Comparison of ENCODE assay signal across 7 cellular contexts in genomic region chr1:18923721-18924610, GRCh38. TPM values are rescaled to one million over a fixed set of nuclear protein-coding genes. Genes with fewer than 3 reads are reported as not detected.
DNase-seq lines count a peak whose midpoint lies in the region; ATAC-seq and TF ChIP-seq lines count a peak whose summit lies in the region.

No MANE protein-coding gene starts in this region.

- H4K20me1 ChIP-seq in SK-N-SH (ENCODE audit: insufficient read depth): no peaks in the 10 kb centered on the region

- peaks cover 4% of the 10 kb centered on the region for H3F3A ChIP-seq in SK-N-SH (replicated peaks; ENCODE audit: insufficient read depth)

- no peaks in the 10 kb centered on the region for H3K9me3 ChIP-seq in SK-N-SH

- POLR2A ChIA-PET in SK-N-SH (lab: Yijun Ruan, JAX): interaction anchor here (1.1 to 1.5 kb wide), 2 partner anchors 21 to 32 kb away, joined by 4 to 6 read pairs; partner anchors contain the start of genes ALDH4A1 and IFFO2

- peaks cover 42% of the 10 kb centered on the region for H3K79me2 ChIP-seq in SK-N-SH (ENCODE audit: insufficient read depth)

- TF ChIP-seq EP300 in SK-N-SH (IDR thresholded peaks at IDR 0.05; ENCODE audit: borderline replicate concordance in 1 of 2, low read depth in 1 of 2, low read length in 1 of 2): no peak

- DNase-seq in HFFc6: no peak
- peak; percentile 90 for DNase-seq in SK-N-SH
- DNase-seq in fibroblast of villous mesenchyme (ENCODE audit: low read depth): peak; percentile 66
- DNase-seq in stimulated activated effector memory CD8-positive, alpha-beta T cell treated with anti-CD3 and anti-CD28 coated beads, Interleukin-12 subunit alpha, Interleukin-12 subunit beta, amount 100 ng/mL, for 72 hours (ENCODE audit: low spot score in 2 of 2): no peak
- no peak for DNase-seq in GM19240 (ENCODE audit: insufficient read length, low spot score)
- no peak for DNase-seq in RPMI8226

- no peak overlapping the region for H3K9ac ChIP-seq in SK-N-SH

- H3K27ac ChIP-seq in SK-N-SH (ENCODE audit: low read depth in 2 of 2, low read length in 1 of 2): peak overlapping the region; percentile 82 to 88

- no peaks in the 10 kb centered on the region for H3K9me2 ChIP-seq in SK-N-SH

- WGBS in SK-N-SH (ENCODE audit: low lambda C conversion rate): 25% methylated on average over 9 of the region's 21 CpGs

- H3K4me1 ChIP-seq in SK-N-SH (ENCODE audit: control insufficient read depth in 1 of 2, insufficient read depth in 2 of 2, low read depth in 1 of 2, low read length in 1 of 2): peaks cover 46 to 53% of the 10 kb centered on the region in 2 experiments; a peak in 3 of 4 replicates

- 0 out of 2 replicates have a peak overlapping the region, but pooled peaks have one; percentile 42 for H2AFZ ChIP-seq in SK-N-SH (ENCODE audit: low read depth)

- H3K9me3 Mint-ChIP-seq in HFFc6: peaks cover 4% of the 10 kb centered on the region; the same call in 1 of the 2 replicates
- H3K9me3 Mint-ChIP-seq in stimulated activated effector memory CD8-positive, alpha-beta T cell treated with anti-CD3 and anti-CD28 coated beads, Interleukin-12 subunit alpha, Interleukin-12 subunit beta, amount 100 ng/mL, for 72 hours: no peaks in the 10 kb centered on the region

- no peak for ATAC-seq in stimulated activated effector memory CD8-positive, alpha-beta T cell treated with anti-CD3 and anti-CD28 coated beads, Interleukin-12 subunit alpha, Interleukin-12 subunit beta, amount 100 ng/mL, for 72 hours
- ATAC-seq in HG03097 (IDR thresholded peaks at IDR 0.05; ENCODE audit: low FRiP score, unreplicated experiment): no peak

- peaks cover 5% of the 10 kb centered on the region; the same call in 1 of the 2 replicates for H3K36me3 Mint-ChIP-seq in HFFc6 (ENCODE audit: low read depth)
- H3K36me3 Mint-ChIP-seq in stimulated activated effector memory CD8-positive, alpha-beta T cell treated with anti-CD3 and anti-CD28 coated beads, Interleukin-12 subunit alpha, Interleukin-12 subunit beta, amount 100 ng/mL, for 72 hours: peaks cover 49% of the 10 kb centered on the region

- H3K27me3 Mint-ChIP-seq in HFFc6 (ENCODE audit: insufficient read depth): peaks cover 1% of the 10 kb centered on the region

- peak overlapping the region; percentile 64 for H3K4me3 Mint-ChIP-seq in HFFc6
- H3K4me3 Mint-ChIP-seq in stimulated activated effector memory CD8-positive, alpha-beta T cell treated with anti-CD3 and anti-CD28 coated beads, Interleukin-12 subunit alpha, Interleukin-12 subunit beta, amount 100 ng/mL, for 72 hours: peak overlapping the region; percentile 86

- H3K36me3 ChIP-seq in SK-N-SH (replicated peaks in 1 of 2; ENCODE audit: control insufficient read depth in 1 of 2, insufficient read depth in 2 of 2, low read length in 1 of 2): peaks cover 0 to 4% of the 10 kb centered on the region in 2 experiments

- peak overlapping the region; percentile 91 for H3K27ac Mint-ChIP-seq in HFFc6
- peak overlapping the region; percentile 77 for H3K27ac Mint-ChIP-seq in stimulated activated effector memory CD8-positive, alpha-beta T cell treated with anti-CD3 and anti-CD28 coated beads, Interleukin-12 subunit alpha, Interleukin-12 subunit beta, amount 100 ng/mL, for 72 hours

- H3K4me3 ChIP-seq in SK-N-SH (ENCODE audit: low read depth in 2 of 2, low read length in 1 of 2) (no peak overlapping the region), fibroblast of villous mesenchyme (ENCODE audit: low read depth, low read length) (no peak overlapping the region)

- TF ChIP-seq CTCF in HFFc6 (IDR thresholded peaks at IDR 0.05) (no peak), SK-N-SH (IDR thresholded peaks at IDR 0.05) (no peak), fibroblast of villous mesenchyme (IDR thresholded peaks at IDR 0.05; ENCODE audit: insufficient read depth, low read depth, low read length) (no peak)

- no peaks in the 10 kb centered on the region for H3K27me3 ChIP-seq in SK-N-SH (ENCODE audit: insufficient read depth)

- CTCF ChIA-PET in SK-N-SH (lab: Yijun Ruan, JAX): interaction anchor here (0.5 to 8.4 kb wide), 10 partner anchors 9 to 190 kb away, joined by 3 to 98 read pairs (median 4); no protein-coding TSS in a partner anchor

- peak overlapping the region; percentile 72; the same call in 1 of the 2 replicates for H3K4me2 ChIP-seq in SK-N-SH

- H3K4me1 Mint-ChIP-seq in HFFc6 (ENCODE audit: low read depth): peaks cover 77% of the 10 kb centered on the region
- peaks cover 67% of the 10 kb centered on the region for H3K4me1 Mint-ChIP-seq in stimulated activated effector memory CD8-positive, alpha-beta T cell treated with anti-CD3 and anti-CD28 coated beads, Interleukin-12 subunit alpha, Interleukin-12 subunit beta, amount 100 ng/mL, for 72 hours

- peak; percentile 16; the same call in 1 of the 2 replicates for TF ChIP-seq RAD21 in SK-N-SH (IDR thresholded peaks at IDR 0.05; ENCODE audit: low read length)

TF ChIP-seq in SK-N-SH, 30 proteins besides CTCF, POLR2A, EP300 and RAD21:
- peak; percentile 31 for TF ChIP-seq CHD2 (IDR thresholded peaks at IDR 0.05; ENCODE audit: low read length, partially characterized antibody)
- TF ChIP-seq FOXJ3 (CRISPR knock-in tag; IDR thresholded peaks at IDR 0.05): no peak
- peak; percentile 82; the same call in 1 of the 2 replicates for TF ChIP-seq MXI1 (IDR thresholded peaks at IDR 0.05; ENCODE audit: low read depth, low read length)
- 0 out of 2 replicates have a peak, but pooled peaks have one; percentile 23 for TF ChIP-seq TCF12 (IDR thresholded peaks at IDR 0.05)

RNA-seq across cellular contexts. Expression of gene ALDH4A1, which starts 21.6 kb away (rescaled TPM):
- 10 to 100 TPM; 18.3 to 24.1 (median 20.2) TPM for total RNA-seq in HFFc6 (2021; fragmentation: NEBNext Ultra II Directional; extraction: Animal tissue kit (Norgen Biotek cat#: 25700))
- polyA plus RNA-seq in SK-N-SH (2012; rRNA removed): 18.5 and 26.2 TPM in 2 replicates
- 11.9 and 17.9 TPM in 2 replicates for polyA plus RNA-seq in SK-N-SH (2012; cell fraction: cytosol; rRNA removed)
- 38.5 and 69.7 TPM in 2 replicates for polyA plus RNA-seq in SK-N-SH (2012; cell fraction: nucleus; rRNA removed)
- 13.0 and 13.5 TPM in 2 replicates for total RNA-seq in fibroblast of villous mesenchyme

RNA-seq across cellular contexts. Expression of gene IFFO2, which starts 32.5 kb away (rescaled TPM):
- total RNA-seq in HFFc6 (2021; fragmentation: NEBNext Ultra II Directional; extraction: Animal tissue kit (Norgen Biotek cat#: 25700)): 10 to 100 TPM; 19.9 to 28.9 (median 21.0) TPM
- 10.5 TPM in 2 replicates for polyA plus RNA-seq in SK-N-SH (2012; rRNA removed)
- polyA plus RNA-seq in SK-N-SH (2012; cell fraction: cytosol; rRNA removed): 8.2 and 9.1 TPM in 2 replicates
- polyA plus RNA-seq in SK-N-SH (2012; cell fraction: nucleus; rRNA removed): 18.5 and 29.7 TPM in 2 replicates
- 11.2 and 15.5 TPM in 2 replicates for total RNA-seq in fibroblast of villous mesenchyme

Comparison
In these comparisons a context has a peak if more than half of its experiments do, and no peak if none do; other contexts are left out.
1. DNase-seq: peak in SK-N-SH (single experiment) and fibroblast of villous mesenchyme (single experiment); none in HFFc6 (single experiment), stimulated activated effector memory CD8-positive, alpha-beta T cell treated with anti-CD3 and anti-CD28 coated beads, Interleukin-12 subunit alpha, Interleukin-12 subunit beta, amount 100 ng/mL, for 72 hours (0 of 2), GM19240 (single experiment) and RPMI8226 (single experiment).